20 cellular contexts compared by ENCODE assay signal in the genomic region with DNA sequence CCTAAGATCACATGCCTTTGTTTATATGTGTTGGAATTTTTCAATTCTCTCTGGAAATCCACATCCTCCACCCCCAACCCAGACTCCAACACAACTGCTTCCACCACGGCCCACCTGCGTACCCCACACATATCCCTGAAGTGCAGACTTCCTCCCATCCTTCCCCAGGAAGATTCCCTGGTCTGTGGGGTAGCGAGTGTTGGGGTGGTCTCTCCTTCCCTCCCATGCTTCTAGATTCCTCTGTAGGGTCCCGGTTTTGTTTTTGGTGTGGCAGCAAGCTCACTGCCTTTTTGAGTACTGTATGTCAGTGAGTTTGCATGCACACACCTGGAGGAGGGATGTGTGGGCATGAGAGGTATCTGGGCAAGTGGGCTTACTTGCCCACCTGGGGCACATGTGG.
A peak's percentile ranks its signal among the peaks of the same experiment; 100 is the strongest.
DNase-seq lines count a peak whose midpoint lies in the region; ATAC-seq and TF ChIP-seq lines count a peak whose summit lies in the region.
"Had no signal": no experiment of that assay in that cellular context is flagged by ENCODE, and none has a peak within 500 bp of the region (broad histone marks: within the 10 kb centered on the region; RNA-seq: fewer than 3 reads in every experiment).

No MANE protein-coding gene starts in this region.

- BruUV-seq in Caco-2 (replicated peaks; lab: Mats Ljungman, UMichigan) = no TSS peak

- H3K79me2 ChIP-seq in neural progenitor cell (ENCODE audit: low read depth) = no peaks in the 10 kb centered on the region

- ATAC-seq in activated T-cell treated with anti-CD3 and anti-CD28 coated beads, Interleukin-2, amount 50 U/mL, for 4 hours = no peak
- ATAC-seq: sciatic nerve had no signal

- H3K27ac Mint-ChIP-seq in Caco-2 (ENCODE audit: unreplicated experiment) (peak overlapping the region; percentile 71), chondrocyte (ENCODE audit: unreplicated experiment) (no peak overlapping the region), neural progenitor cell (peak overlapping the region; percentile 59)
- H3K27ac Mint-ChIP-seq: activated T-cell treated with anti-CD3 and anti-CD28 coated beads, Interleukin-2, amount 50 U/mL, for 72 hours; CD4-positive, alpha-beta memory T cell had no signal

- H3K4me3 ChIP-seq in Caco-2 (ENCODE audit: low read depth, low read length) (no peak overlapping the region), neural progenitor cell (no peak overlapping the region)
- H3K4me3 ChIP-seq: stomach, tibial artery had no signal

- H3K36me3 Mint-ChIP-seq in Caco-2 (ENCODE audit: insufficient read depth, unreplicated experiment) (peaks cover 5% of the 10 kb centered on the region), chondrocyte (ENCODE audit: low read depth) (no peaks in the 10 kb centered on the region), neural progenitor cell (peaks cover 7% of the 10 kb centered on the region)
- no peaks in the 10 kb centered on the region for H3K36me3 Mint-ChIP-seq in activated T-cell treated with anti-CD3 and anti-CD28 coated beads, Interleukin-2, amount 50 U/mL, for 4 hours (ENCODE audit: insufficient read depth)
- H3K36me3 Mint-ChIP-seq: activated naive CD4-positive, alpha-beta T cell treated with anti-CD3 and anti-CD28 coated beads, Interleukin-2, amount 10 ng/mL, durations not matched to agents 7 days and 5 days; CD4-positive, alpha-beta memory T cell had no signal

- no peak overlapping the region for H2AFZ ChIP-seq in neural progenitor cell (replicated peaks)

- H3K9ac ChIP-seq in neural progenitor cell = no peak overlapping the region

- H3K27ac ChIP-seq in KOPT-K1 (ENCODE audit: low read depth, low read length, poor library complexity, severe bottlenecking) (peak overlapping the region; percentile 96), neural progenitor cell (no peak overlapping the region)
- H3K27ac ChIP-seq: stomach, tibial artery had no signal

- POLR2A ChIA-PET in Caco-2 (lab: Charles Lee) = no interaction called here

- H3K9me3 ChIP-seq in Caco-2 = no peaks in the 10 kb centered on the region
- peaks cover 3% of the 10 kb centered on the region for H3K9me3 ChIP-seq in KOPT-K1 (ENCODE audit: insufficient read depth, low read length, poor library complexity, severe bottlenecking)
- H3K9me3 ChIP-seq in neural progenitor cell (ENCODE audit: low read depth) = no peaks in the 10 kb centered on the region
- H3K9me3 ChIP-seq: Peyer's patch, stomach, tibial artery had no signal

- CTCF ChIA-PET in Caco-2 (lab: Charles Lee) = no interaction called here

- H3F3A ChIP-seq in neural progenitor cell (ENCODE audit: low read depth) = peaks cover 30% of the 10 kb centered on the region

- no peak for DNase-seq in Caco-2
- peak; percentile 52 for DNase-seq in chondrocyte (ENCODE audit: low spot score)
- DNase-seq in neural progenitor cell (ENCODE audit: low spot score) = no peak
- no peak for DNase-seq in COLO829 (ENCODE audit: low spot score)
- no peak for DNase-seq in Kasumi-1 (lab: John Stamatoyannopoulos, UW)
- DNase-seq in activated T-cell treated with anti-CD3 and anti-CD28 coated beads, Interleukin-2, amount 50 U/mL, for 4 hours = no peak
- no peak for DNase-seq in activated naive CD4-positive, alpha-beta T cell treated with anti-CD3 and anti-CD28 coated beads, Interleukin-2, amount 50 U/mL, for 16 hours
- DNase-seq: activated CD4-positive, CD25-positive, alpha-beta regulatory T cell treated with anti-CD3 and anti-CD28 coated beads, Interleukin-2, amount 50 U/mL, for 72 hours; activated CD8-positive, alpha-beta memory T cell treated with anti-CD3 and anti-CD28 coated beads for 24 hours; CD4-positive, alpha-beta memory T cell; NCI-H1694; NCI-H2171; NCI-H524; stomach had no signal

- peaks cover 14% of the 10 kb centered on the region for H3K4me1 ChIP-seq in Caco-2
- H3K4me1 ChIP-seq in neural progenitor cell = peaks cover 30% of the 10 kb centered on the region

- intact Hi-C loops in Caco-2 (cut with micrococcal nuclease; ENCODE audit: unreplicated experiment) = loop anchor here (5.0 kb wide), 1 partner anchor 227 kb away; a partner anchor contains a TSS

- TF ChIP-seq CTCF in Caco-2 (IDR thresholded peaks at IDR 0.05; ENCODE audit: insufficient read depth in 1 of 2, low read depth in 1 of 2, low read length in 1 of 2, severe bottlenecking in 1 of 2, unreplicated experiment in 1 of 2) = no peak
- no peak for TF ChIP-seq CTCF in chondrocyte (IDR thresholded peaks at IDR 0.05)
- no peak for TF ChIP-seq CTCF in neural progenitor cell (IDR thresholded peaks at IDR 0.05)

- no peaks in the 10 kb centered on the region for H3K36me3 ChIP-seq in Caco-2 (ENCODE audit: control insufficient read depth, insufficient read depth, low read length)
- peaks cover 14% of the 10 kb centered on the region for H3K36me3 ChIP-seq in KOPT-K1 (ENCODE audit: insufficient read depth, low read length)
- H3K36me3 ChIP-seq in neural progenitor cell = no peaks in the 10 kb centered on the region
- H3K36me3 ChIP-seq: Peyer's patch, stomach, tibial artery had no signal

- H3K9me3 Mint-ChIP-seq in Caco-2 (ENCODE audit: unreplicated experiment) = no peaks in the 10 kb centered on the region
- peaks cover 4% of the 10 kb centered on the region for H3K9me3 Mint-ChIP-seq in chondrocyte (ENCODE audit: low read depth)
- H3K9me3 Mint-ChIP-seq in neural progenitor cell = peaks cover 8% of the 10 kb centered on the region
- H3K9me3 Mint-ChIP-seq in activated T-cell treated with anti-CD3 and anti-CD28 coated beads, Interleukin-2, amount 50 U/mL, for 4 hours = no peaks in the 10 kb centered on the region
- H3K9me3 Mint-ChIP-seq: activated naive CD4-positive, alpha-beta T cell treated with anti-CD3 and anti-CD28 coated beads, Interleukin-2, amount 10 ng/mL, durations not matched to agents 7 days and 5 days; activated T-cell treated with anti-CD3 and anti-CD28 coated beads, Interleukin-2, amount 50 U/mL, for 72 hours had no signal

- H3K4me1 Mint-ChIP-seq in Caco-2 (ENCODE audit: low read depth, unreplicated experiment) (no peaks in the 10 kb centered on the region), chondrocyte (ENCODE audit: low read depth) (peaks cover 37% of the 10 kb centered on the region), neural progenitor cell (peaks cover 42% of the 10 kb centered on the region)
- H3K4me1 Mint-ChIP-seq in activated T-cell treated with anti-CD3 and anti-CD28 coated beads, Interleukin-2, amount 50 U/mL, for 4 hours (ENCODE audit: low read depth) = peaks cover 7% of the 10 kb centered on the region

- H4K20me1 ChIP-seq in neural progenitor cell (ENCODE audit: low read depth) = no peaks in the 10 kb centered on the region

- H3K27me3 Mint-ChIP-seq in Caco-2 (ENCODE audit: insufficient read depth, unreplicated experiment) (no peaks in the 10 kb centered on the region), chondrocyte (ENCODE audit: low read depth) (no peaks in the 10 kb centered on the region), neural progenitor cell (ENCODE audit: insufficient read depth, low read depth) (peaks cover 13% of the 10 kb centered on the region)
- peaks cover 38% of the 10 kb centered on the region for H3K27me3 Mint-ChIP-seq in activated T-cell treated with anti-CD3 and anti-CD28 coated beads, Interleukin-2, amount 50 U/mL, for 4 hours (ENCODE audit: low read depth)

- H3K27me3 ChIP-seq in Caco-2 (replicated peaks; ENCODE audit: control insufficient read depth, insufficient read depth, low read length) = no peaks in the 10 kb centered on the region
- peaks cover 10% of the 10 kb centered on the region for H3K27me3 ChIP-seq in neural progenitor cell

- H3K4me3 Mint-ChIP-seq in Caco-2 (ENCODE audit: unreplicated experiment) = no peak overlapping the region
- no peak overlapping the region for H3K4me3 Mint-ChIP-seq in chondrocyte (ENCODE audit: unreplicated experiment)
- H3K4me3 Mint-ChIP-seq in neural progenitor cell = peak overlapping the region; percentile 38
- H3K4me3 Mint-ChIP-seq in activated T-cell treated with anti-CD3 and anti-CD28 coated beads, Interleukin-2, amount 50 U/mL, for 4 hours = no peak overlapping the region

- H3K4me2 ChIP-seq in neural progenitor cell = no peak overlapping the region
